ENCODE assay signal across 9 cellular contexts in genomic region chr22:24156915-24157782, GRCh38. TPM values are rescaled to one million over a fixed set of nuclear protein-coding genes. Genes with fewer than 3 reads are reported as not detected.
DNase-seq lines count a peak whose midpoint lies in the region; ATAC-seq, FAIRE-seq and TF ChIP-seq lines count a peak whose summit lies in the region.
"Had no signal": no experiment of that assay in that cellular context is flagged by ENCODE, and none has a peak within 500 bp of the region (broad histone marks: within the 10 kb centered on the region; RNA-seq: fewer than 3 reads in every experiment).

No MANE protein-coding gene starts in this region.

- H3K4me3 Mint-ChIP-seq in activated CD4-positive, alpha-beta memory T cell treated with anti-CD3 and anti-CD28 coated beads, Interleukin-2, amount 10 ng/mL, durations not matched to agents 7 days and 5 days, result peak overlapping the region; percentile 85

- peak; percentile 61 for ATAC-seq in HG03439 (IDR thresholded peaks at IDR 0.05; ENCODE audit: unreplicated experiment)

- POLR2A ChIA-PET in activated CD4-positive, alpha-beta memory T cell treated with anti-CD3 and anti-CD28 coated beads, Interleukin-2, amount 10 ng/mL, durations not matched to agents 7 days and 5 days (lab: Charles Lee), result interaction anchor here (0.7 to 3.9 kb wide), 20 partner anchors 8 to 300 kb away, joined by 3 to 19 read pairs (median 4); partner anchors contain the start of genes ADORA2A, CABIN1, MIF and SLC2A11

- 32% methylated on average over 22 of the region's 22 CpGs for whole genome bisulfite sequencing in ectodermal cell, 2 experiments

- CTCF ChIA-PET in activated CD4-positive, alpha-beta memory T cell treated with anti-CD3 and anti-CD28 coated beads, Interleukin-2, amount 10 ng/mL, durations not matched to agents 7 days and 5 days (lab: Charles Lee), result interaction anchor here (0.6 to 5.1 kb wide), 25 partner anchors 10 to 278 kb away, joined by 3 to 51 read pairs (median 4); partner anchors contain the start of genes CABIN1 and MIF

- peaks cover 3% of the 10 kb centered on the region for H3K36me3 ChIP-seq in ectodermal cell (ENCODE audit: control insufficient read depth, insufficient read depth, low read length)

- H3K4me3 ChIP-seq in ectodermal cell (ENCODE audit: insufficient read depth, low read depth, low read length), result peak overlapping the region; percentile 40

- no peaks in the 10 kb centered on the region for H3K27me3 Mint-ChIP-seq in activated CD4-positive, alpha-beta memory T cell treated with anti-CD3 and anti-CD28 coated beads, Interleukin-2, amount 10 ng/mL, durations not matched to agents 7 days and 5 days

- H3K4me1 Mint-ChIP-seq in activated CD4-positive, alpha-beta memory T cell treated with anti-CD3 and anti-CD28 coated beads, Interleukin-2, amount 10 ng/mL, durations not matched to agents 7 days and 5 days, result peaks cover 61% of the 10 kb centered on the region

- DNase-seq in GM19239 (ENCODE audit: insufficient read length, low spot score) (peak; percentile 94), NCI-H82 (lab: John Stamatoyannopoulos, UW) (peak; percentile 95), medulla oblongata (ENCODE audit: extremely low spot score) (peak; percentile 77)
- peak; percentile 94 for DNase-seq in activated CD4-positive, alpha-beta memory T cell treated with anti-CD3 and anti-CD28 coated beads, Interleukin-2, amount 10 ng/mL, durations not matched to agents 7 days and 5 days
- peak; percentile 79 for DNase-seq in stimulated activated CD8-positive, alpha-beta memory T cell treated with anti-CD3 and anti-CD28 coated beads, Interleukin-12 subunit alpha, Interleukin-12 subunit beta, amount 100 ng/mL, for 1 hour (ENCODE audit: low read depth)

- H3K27ac ChIP-seq in C4-2B, result no peak overlapping the region
- no peak overlapping the region for H3K27ac ChIP-seq in ectodermal cell (ENCODE audit: insufficient read depth, low read depth, low read length, poor library complexity, severe bottlenecking)

- H3K27ac Mint-ChIP-seq in activated CD4-positive, alpha-beta memory T cell treated with anti-CD3 and anti-CD28 coated beads, Interleukin-2, amount 10 ng/mL, durations not matched to agents 7 days and 5 days, result peak overlapping the region; percentile 86

- peak; percentile 87 for TF ChIP-seq CTCF in C4-2B (conservative IDR thresholded peaks at IDR 0.05)

- H3K27me3 ChIP-seq in ectodermal cell (ENCODE audit: control insufficient read depth, insufficient read depth, low read length, poor library complexity, severe bottlenecking), result peaks cover 29% of the 10 kb centered on the region

- FAIRE-seq in GM19239 (lab: Jason Lieb, UNC), result peak; percentile 98
- FAIRE-seq: islet of Langerhans had no signal

- H3K9me3 ChIP-seq in ectodermal cell (ENCODE audit: control insufficient read depth, low read length), result no peaks in the 10 kb centered on the region

- peaks cover 8% of the 10 kb centered on the region for H3K36me3 Mint-ChIP-seq in activated CD4-positive, alpha-beta memory T cell treated with anti-CD3 and anti-CD28 coated beads, Interleukin-2, amount 10 ng/mL, durations not matched to agents 7 days and 5 days (ENCODE audit: low read depth)

- H3K9me3 Mint-ChIP-seq in activated CD4-positive, alpha-beta memory T cell treated with anti-CD3 and anti-CD28 coated beads, Interleukin-2, amount 10 ng/mL, durations not matched to agents 7 days and 5 days, result no peaks in the 10 kb centered on the region

- peaks cover 20% of the 10 kb centered on the region for H3K4me1 ChIP-seq in ectodermal cell (ENCODE audit: control insufficient read depth, insufficient read depth, low read length)

RNA-seq across cellular contexts. Expression of gene SUSD2, which starts 24.1 kb away (rescaled TPM):
- total RNA-seq in activated CD4-positive, alpha-beta memory T cell treated with anti-CD3 and anti-CD28 coated beads, Interleukin-2, amount 10 ng/mL, durations not matched to agents 7 days and 5 days, result under 1 TPM; 0.23 to 0.63 TPM
- 0.89 TPM for polyA plus RNA-seq in ectodermal cell (2013, experiment 1 of 4)
- polyA plus RNA-seq in ectodermal cell (2013, experiment 2 of 4), result 0.48 TPM
- polyA plus RNA-seq in ectodermal cell (2013, experiment 3 of 4), result 0.85 TPM
- 1.1 TPM for polyA plus RNA-seq in ectodermal cell (2013, experiment 4 of 4)
